ENCODE assay signal across 35 cellular contexts in the genomic region with DNA sequence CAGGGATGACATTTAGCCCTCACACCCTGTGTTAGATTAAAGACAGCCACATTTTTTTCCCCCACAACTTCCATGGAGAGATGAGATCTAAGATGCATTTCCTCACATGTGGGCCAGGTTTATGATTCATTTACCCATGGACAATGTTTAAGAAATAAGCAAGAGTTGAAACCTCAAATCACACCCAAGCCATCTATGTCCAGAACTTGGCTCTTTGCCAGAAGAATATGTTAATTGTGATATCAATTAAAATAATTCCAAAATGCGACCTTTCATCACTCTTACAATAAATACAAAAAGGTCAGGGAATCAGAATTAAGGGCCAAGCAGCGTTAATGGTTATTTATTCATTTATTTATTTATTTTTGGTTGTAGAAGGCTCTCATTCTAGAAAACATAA.
DNase-seq lines count a peak whose midpoint lies in the region; ATAC-seq, FAIRE-seq and TF ChIP-seq lines count a peak whose summit lies in the region.
"Had no signal": no experiment of that assay in that cellular context is flagged by ENCODE, and none has a peak within 500 bp of the region (broad histone marks: within the 10 kb centered on the region; RNA-seq: fewer than 3 reads in every experiment).

No MANE protein-coding gene starts in this region.

- intact Hi-C loops in HepG2 (cut with micrococcal nuclease; ENCODE audit: unreplicated experiment) (no loop called here), right lobe of liver (cut with DNase I) (no loop called here), K562 (cut with micrococcal nuclease) (no loop called here), esophagus muscularis mucosa (cut with DNase I) (no loop called here), colonic mucosa (cut with DNase I) (no loop called here)

- H3K4me1 ChIP-seq in HepG2 (ENCODE audit: insufficient read depth, low read length) (no peaks in the 10 kb centered on the region), right lobe of liver (no peaks in the 10 kb centered on the region), K562 (replicated peaks in 1 of 2; ENCODE audit: control insufficient read depth in 2 of 2, insufficient read depth in 2 of 2, low read length in 2 of 2) (no peaks in the 10 kb centered on the region), esophagus muscularis mucosa (no peaks in the 10 kb centered on the region), colonic mucosa (no peaks in the 10 kb centered on the region)
- H3K4me1 ChIP-seq: A549; BE2C; BLaER1; BLaER1 treated with 17β-estradiol and CSF1 and Interleukin-3, amounts not matched to agents 10 nM and 100 nM; Caco-2 had no signal

- H2AFZ ChIP-seq in HepG2 (ENCODE audit: low read length), result no peak overlapping the region
- H2AFZ ChIP-seq in K562 (ENCODE audit: low read depth, low read length), result no peak overlapping the region

- H3K79me2 ChIP-seq in HepG2 (ENCODE audit: insufficient read depth, low read length), result no peaks in the 10 kb centered on the region
- H3K79me2 ChIP-seq in K562 (ENCODE audit: control insufficient read depth, insufficient read depth, low read length), result no peaks in the 10 kb centered on the region

- H3K4me2 ChIP-seq in HepG2 (ENCODE audit: low read depth, low read length), result no peak overlapping the region
- H3K4me2 ChIP-seq in K562 (ENCODE audit: insufficient read depth, low read length), result no peak overlapping the region
- H3K4me2 ChIP-seq: A549; BLaER1; BLaER1 treated with 17β-estradiol and CSF1 and Interleukin-3, amounts not matched to agents 10 nM and 100 nM had no signal

- CTCF ChIA-PET in HepG2 (lab: Yijun Ruan, JAX; ENCODE audit: low intra/inter-chr PET ratio, low total read pairs) (no interaction called here), K562 (lab: Yijun Ruan, JAX; ENCODE audit: low intra/inter-chr PET ratio) (no interaction called here)

- H3K27me3 ChIP-seq in HepG2 (ENCODE audit: control insufficient read depth in 1 of 2, insufficient read depth in 2 of 2, low read length in 2 of 2) (no peaks in the 10 kb centered on the region), right lobe of liver (no peaks in the 10 kb centered on the region), K562 (ENCODE audit: control insufficient read depth in 2 of 2, insufficient read depth in 2 of 2, low read length in 2 of 2) (no peaks in the 10 kb centered on the region), esophagus muscularis mucosa (peaks cover 0 to 15% (median 0%) of the 10 kb centered on the region in 4 donors), colonic mucosa (no peaks in the 10 kb centered on the region)
- H3K27me3 ChIP-seq: BE2C; BLaER1; BLaER1 treated with 17β-estradiol and CSF1 and Interleukin-3, amounts not matched to agents 10 nM and 100 nM had no signal

- H3K27ac ChIP-seq in HepG2 (ENCODE audit: extremely low read length, insufficient read depth, low read length) (no peak overlapping the region), right lobe of liver (no peak overlapping the region), K562 (ENCODE audit: extremely low read depth, low read depth, low read length) (no peak overlapping the region), esophagus muscularis mucosa (replicated peaks in 1 of 4) (no peak overlapping the region), colonic mucosa (no peak overlapping the region)
- H3K27ac ChIP-seq: 22Rv1; A549; BLaER1; BLaER1 treated with 17β-estradiol and CSF1 and Interleukin-3, amounts not matched to agents 10 nM and 100 nM; C4-2B had no signal

- TF ChIP-seq RAD21 in HepG2 (CRISPR knock-in tag; IDR thresholded peaks at IDR 0.05) (no peak), K562 (CRISPR knock-in tag; conservative IDR thresholded peaks at IDR 0.05 in 1 of 2, IDR thresholded peaks at IDR 0.05 in 1 of 2) (no peak)

- in situ Hi-C loops in HepG2 (cut with HindIII; ENCODE audit: extremely low pct_ligation_motif_present, low pct_unique_long_range_greater_than_20kb) (no loop called here), K562 (cut with MboI) (no loop called here)

- POLR2A ChIA-PET in HepG2 (lab: Yijun Ruan, JAX) (no interaction called here), K562 (lab: Yijun Ruan, JAX) (no interaction called here)

- H3K36me3 ChIP-seq in HepG2 (replicated peaks in 1 of 2; ENCODE audit: control insufficient read depth in 1 of 2, insufficient read depth in 2 of 2, low read length in 2 of 2) (no peaks in the 10 kb centered on the region), right lobe of liver (no peaks in the 10 kb centered on the region), K562 (ENCODE audit: control insufficient read depth, insufficient read depth, low read length) (no peaks in the 10 kb centered on the region), esophagus muscularis mucosa (no peaks in the 10 kb centered on the region), colonic mucosa (no peaks in the 10 kb centered on the region)
- H3K36me3 ChIP-seq: BE2C; BLaER1; BLaER1 treated with 17β-estradiol and CSF1 and Interleukin-3, amounts not matched to agents 10 nM and 100 nM had no signal

- H4K20me1 ChIP-seq in HepG2 (ENCODE audit: insufficient read depth, low read length) (no peaks in the 10 kb centered on the region), K562 (replicated peaks; ENCODE audit: control insufficient read depth, insufficient read depth, low read length) (no peaks in the 10 kb centered on the region)
- H4K20me1 ChIP-seq: BLaER1; BLaER1 treated with 17β-estradiol and CSF1 and Interleukin-3, amounts not matched to agents 10 nM and 100 nM had no signal

- H3K9ac ChIP-seq in HepG2 (ENCODE audit: insufficient read depth, low read depth, low read length) (no peak overlapping the region), K562 (ENCODE audit: insufficient read depth in 1 of 2, low read depth in 2 of 2, low read length in 2 of 2) (no peak overlapping the region), colonic mucosa (ENCODE audit: low read depth in 2 of 2, low read length in 2 of 2) (no peak overlapping the region)
- H3K9ac ChIP-seq: BLaER1; BLaER1 treated with 17β-estradiol and CSF1 and Interleukin-3, amounts not matched to agents 10 nM and 100 nM had no signal

- H3K4me3 ChIP-seq in HepG2 (replicated peaks in 1 of 3; ENCODE audit: insufficient read depth in 1 of 3, low read depth in 2 of 3, low read length in 3 of 3) (no peak overlapping the region), right lobe of liver (no peak overlapping the region), K562 (no peak overlapping the region), esophagus muscularis mucosa (no peak overlapping the region), foreskin fibroblast (ENCODE audit: low read depth in 1 of 2, low read length in 2 of 2) (no peak overlapping the region), colonic mucosa (no peak overlapping the region)
- H3K4me3 ChIP-seq: A549; BLaER1; BLaER1 treated with 17β-estradiol and CSF1 and Interleukin-3, amounts not matched to agents 10 nM and 100 nM had no signal

- no peak for ATAC-seq in HepG2
- ATAC-seq in right lobe of liver, result no peak
- no peak for ATAC-seq in K562
- ATAC-seq: A549; CD8-positive, alpha-beta T cell had no signal

- H3K9me3 ChIP-seq in HepG2 (ENCODE audit: low read length), result peaks cover 81% of the 10 kb centered on the region
- H3K9me3 ChIP-seq in right lobe of liver, result no peaks in the 10 kb centered on the region
- H3K9me3 ChIP-seq in K562 (replicated peaks; ENCODE audit: control insufficient read depth, insufficient read depth, low read depth, low read length), result peaks cover 2% of the 10 kb centered on the region; the same call in 1 of the 2 replicates
- H3K9me3 ChIP-seq in esophagus muscularis mucosa, result no peaks in the 10 kb centered on the region
- H3K9me3 ChIP-seq in colonic mucosa, result no peaks in the 10 kb centered on the region
- H3K9me3 ChIP-seq: BE2C, BLaER1, Caco-2 had no signal

- BruUV-seq in HepG2 (replicated peaks; lab: Mats Ljungman, UMichigan), result no TSS peak
- BruUV-seq in K562 (replicated peaks; lab: Mats Ljungman, UMichigan), result no TSS peak

- TF ChIP-seq CTCF in HepG2 (CRISPR knock-in tag; IDR thresholded peaks at IDR 0.05), result no peak
- TF ChIP-seq CTCF in right lobe of liver (IDR thresholded peaks at IDR 0.05), result no peak
- TF ChIP-seq CTCF in K562 (IDR thresholded peaks at IDR 0.05 in 2 of 3, conservative IDR thresholded peaks at IDR 0.05 in 1 of 3; ENCODE audit: insufficient read depth in 2 of 3, low read depth in 1 of 3, low read length in 3 of 3), result no peak
- no peak for TF ChIP-seq CTCF in esophagus muscularis mucosa (IDR thresholded peaks at IDR 0.05)
- TF ChIP-seq CTCF in foreskin fibroblast (IDR thresholded peaks at IDR 0.05; ENCODE audit: low read depth, low read length), result no peak
- no peak for TF ChIP-seq CTCF in colonic mucosa (IDR thresholded peaks at IDR 0.05)

- TF ChIP-seq EP300 in HepG2 (IDR thresholded peaks at IDR 0.05; ENCODE audit: low read depth in 2 of 2, low read length in 2 of 2) (no peak), HepG2 (CRISPR knock-in tag; IDR thresholded peaks at IDR 0.05; ENCODE audit: borderline replicate concordance) (no peak), K562 (IDR thresholded peaks at IDR 0.05; ENCODE audit: low read length) (no peak), esophagus muscularis mucosa (IDR thresholded peaks at IDR 0.05) (no peak)

- DNase-seq in HepG2 (ENCODE audit: low spot score) (no peak), right lobe of liver (no peak), ELR (ENCODE audit: low read depth) (peak; percentile 1), K562 (ENCODE audit: extremely low read depth in 1 of 4, low spot score in 3 of 4) (peak in 1 of 4 experiments; percentile 15), esophagus muscularis mucosa (ENCODE audit: extremely low spot score) (peak; percentile 21), foreskin fibroblast (no peak), colonic mucosa (no peak)
- DNase-seq in activated CD4-positive, alpha-beta T cell treated with anti-CD3 and anti-CD28 coated beads, Interleukin-2, amount 50 U/mL, for 4 hours, result no peak
- DNase-seq: 8988T; ACHN; AML-193; BE2C; C1 segment of cervical spinal cord; Caco-2; Calu3; CD4-positive, alpha-beta memory T cell; CD4-positive, alpha-beta T cell; CD4-positive, CD25-positive, alpha-beta regulatory T cell; CD8-positive, alpha-beta memory T cell; CD8-positive, alpha-beta T cell; COR-L47; DMS 273 treated with DMSO at 0.1 percent for 48 hours; DMS153; DMS53; DMS79; DMS79 treated with DMSO at 0.1 percent for 48 hours; DND-41; EL had no signal

- no peak for TF ChIP-seq POLR2A in HepG2 (IDR thresholded peaks at IDR 0.05; ENCODE audit: insufficient read depth in 1 of 2, low read depth in 2 of 2, low read length in 2 of 2)
- TF ChIP-seq POLR2A in right lobe of liver (IDR thresholded peaks at IDR 0.05), result no peak
- TF ChIP-seq POLR2A in K562 (conservative IDR thresholded peaks at IDR 0.05), result no peak
- no peak for TF ChIP-seq POLR2A in esophagus muscularis mucosa (IDR thresholded peaks at IDR 0.05; ENCODE audit: low read depth)

- FAIRE-seq in HepG2 (lab: Jason Lieb, UNC), result no peak
- no peak for FAIRE-seq in K562 (lab: Jason Lieb, UNC)
- FAIRE-seq: A204.1, A549, D721Med had no signal

- no peaks in the 10 kb centered on the region for H3K9me1 ChIP-seq in K562 (ENCODE audit: control insufficient read depth, insufficient read depth, low read length)

- WGBS in HepG2 (ENCODE audit: low lambda C conversion rate), result 0% methylated on average over 2 of the region's 2 CpGs
- WGBS in right lobe of liver (ENCODE audit: insufficient coverage, low coverage, low lambda C conversion rate, missing lambda C conversion rate), result 31% methylated on average over 2 of the region's 2 CpGs
- WGBS in K562 (ENCODE audit: insufficient coverage, low coverage, missing lambda C conversion rate), result 6% methylated on average over 2 of the region's 2 CpGs
- 78% methylated on average over 2 of the region's 2 CpGs for WGBS in esophagus muscularis mucosa

TF ChIP-seq in K562, 482 proteins besides CTCF, POLR2A, EP300 and RAD21 (continues in another document):
- TF ChIP-seq ZNF431 (CRISPR knock-in tag; IDR thresholded peaks at IDR 0.05), result no peak

Comparison
In these comparisons a context has a peak if more than half of its experiments do, and no peak if none do; other contexts are left out.
1. DNase-seq: peak in ELR (single experiment) and esophagus muscularis mucosa (single experiment); none in HepG2 (single experiment), right lobe of liver (0 of 3), foreskin fibroblast (0 of 2), activated CD4-positive, alpha-beta T cell treated with anti-CD3 and anti-CD28 coated beads, Interleukin-2, amount 50 U/mL, for 4 hours (0 of 2) and colonic mucosa (single experiment).
2. Of the 241 proteins assayed by ChIP-seq in both HepG2 and K562: peak only in HepG2: none; only in K562: NFIC; in both: none; in neither: 240.